16 cellular contexts compared by ENCODE assay signal in genomic region chr2:179850188-179850587, GRCh38. TPM values are rescaled to one million over a fixed set of nuclear protein-coding genes. Genes with fewer than 3 reads are reported as not detected.
DNase-seq lines count a peak whose midpoint lies in the region; ATAC-seq and TF ChIP-seq lines count a peak whose summit lies in the region.
"Had no signal": no experiment of that assay in that cellular context is flagged by ENCODE, and none has a peak within 500 bp of the region (broad histone marks: within the 10 kb centered on the region; RNA-seq: fewer than 3 reads in every experiment).

No MANE protein-coding gene starts in this region.

- H3K36me3 ChIP-seq in mammary epithelial cell (ENCODE audit: insufficient read depth, low read length): no peaks in the 10 kb centered on the region
- H3K36me3 ChIP-seq: sigmoid colon had no signal

- in situ Hi-C loops in mammary epithelial cell (cut with MboI; ENCODE audit: low sequenced_read_pairs in 2 of 2): no loop called here

- DNase-seq in AG10803 (ENCODE audit: low read depth) (peak; percentile 58), mammary epithelial cell (peak; percentile 24), kidney glomerular epithelial cell (lab: John Stamatoyannopoulos, UW) (peak; percentile 75), retina (no peak), T-helper 17 cell (no peak), left lobe of liver (ENCODE audit: low spot score) (no peak)
- DNase-seq: activated CD4-positive, alpha-beta memory T cell treated with anti-CD3 and anti-CD28 coated beads, Interleukin-2, amount 10 ng/mL, durations not matched to agents 7 days and 5 days; activated effector memory CD4-positive, alpha-beta T cell treated with anti-CD3 and anti-CD28 coated beads, Interleukin-2, amount 50 U/mL, for 16 hours; CD4-positive, alpha-beta memory T cell; kidney; natural killer cell; NCI-H2171 treated with DMSO at 0.1 percent for 48 hours; sigmoid colon had no signal

- H3K4me3 ChIP-seq in AG10803 (ENCODE audit: low read length) (no peak overlapping the region), mammary epithelial cell (replicated peaks in 1 of 3; ENCODE audit: insufficient read depth in 1 of 3, low read depth in 2 of 3, low read length in 3 of 3) (no peak overlapping the region)
- H3K4me3 ChIP-seq: sigmoid colon had no signal

- no peak overlapping the region for H3K4me2 ChIP-seq in mammary epithelial cell (ENCODE audit: insufficient read depth, low read depth, low read length)

- CTCF ChIA-PET in mammary epithelial cell (lab: Charles Lee; ENCODE audit: low non-redundant PET): interaction anchor here (0.6 kb wide), 1 partner anchor 1609 kb away, joined by 3 read pairs; no protein-coding TSS in a partner anchor

- H2AFZ ChIP-seq in mammary epithelial cell (ENCODE audit: low read depth, low read length): no peak overlapping the region

- no peaks in the 10 kb centered on the region for H3K4me1 ChIP-seq in mammary epithelial cell (ENCODE audit: insufficient read depth, low read length)
- H3K4me1 ChIP-seq: sigmoid colon had no signal

- no TSS peak for BruUV-seq in mammary epithelial cell (replicated peaks; lab: Mats Ljungman, UMichigan)

- peak; percentile 55 for TF ChIP-seq CTCF in AG10803 (conservative IDR thresholded peaks at IDR 0.05; ENCODE audit: low read length)
- TF ChIP-seq CTCF in mammary epithelial cell (conservative IDR thresholded peaks at IDR 0.05 in 1 of 2, IDR thresholded peaks at IDR 0.05 in 1 of 2; ENCODE audit: extremely low read depth in 1 of 2, insufficient read depth in 1 of 2, low read depth in 1 of 2, low read length in 2 of 2): peak in 1 of 2 donors; percentile 43

- H4K20me1 ChIP-seq in mammary epithelial cell (ENCODE audit: insufficient read depth, low read length): no peaks in the 10 kb centered on the region

- WGBS in mammary epithelial cell (ENCODE audit: low coverage, missing lambda C conversion rate): no CpG with 5 or more reads among the region's 1 CpG

- no peak overlapping the region for H3K9ac ChIP-seq in mammary epithelial cell (ENCODE audit: insufficient read depth, low read length)

- no peak overlapping the region for H3K27ac Mint-ChIP-seq in T-helper 17 cell
- H3K27ac Mint-ChIP-seq: activated CD4-positive, alpha-beta memory T cell treated with anti-CD3 and anti-CD28 coated beads, Interleukin-2, amount 10 ng/mL, durations not matched to agents 7 days and 5 days; CD4-positive, alpha-beta memory T cell; natural killer cell; T-helper 1 cell treated with Interleukin-12 subunit alpha and Interleukin-12 subunit beta and Interleukin-4 antibody, amounts not matched to agents 30 μg/mL and 1 μg/mL, for 36 hours had no signal

- intact Hi-C loops in mammary epithelial cell (cut with micrococcal nuclease): no loop called here

- H3K36me3 Mint-ChIP-seq in T-helper 17 cell (ENCODE audit: low read depth): no peaks in the 10 kb centered on the region
- H3K36me3 Mint-ChIP-seq: CD4-positive, alpha-beta memory T cell; natural killer cell had no signal

- no peak for TF ChIP-seq RAD21 in Ishikawa (IDR thresholded peaks at IDR 0.05; ENCODE audit: low read depth)

- peaks cover 4% of the 10 kb centered on the region for H3K27me3 ChIP-seq in mammary epithelial cell (ENCODE audit: insufficient read depth, low read length)
- H3K27me3 ChIP-seq: sigmoid colon had no signal

- ATAC-seq in HG02759 (IDR thresholded peaks at IDR 0.05; ENCODE audit: unreplicated experiment) (no peak), T-helper 17 cell (no peak), left lobe of liver (no peak)
- ATAC-seq: natural killer cell had no signal

- H3K27me3 Mint-ChIP-seq in T-helper 17 cell: peaks cover 30% of the 10 kb centered on the region
- H3K27me3 Mint-ChIP-seq: activated CD4-positive, alpha-beta memory T cell treated with anti-CD3 and anti-CD28 coated beads, Interleukin-2, amount 10 ng/mL, durations not matched to agents 7 days and 5 days had no signal

- no peak overlapping the region for H3K27ac ChIP-seq in mammary epithelial cell (ENCODE audit: insufficient read depth, low read depth, low read length)
- H3K27ac ChIP-seq: sigmoid colon had no signal

- no peak overlapping the region for H3K4me3 Mint-ChIP-seq in T-helper 17 cell
- H3K4me3 Mint-ChIP-seq: activated CD4-positive, alpha-beta memory T cell treated with anti-CD3 and anti-CD28 coated beads, Interleukin-2, amount 10 ng/mL, durations not matched to agents 7 days and 5 days; CD4-positive, alpha-beta memory T cell; natural killer cell; T-helper 1 cell treated with Interleukin-12 subunit alpha and Interleukin-12 subunit beta and Interleukin-4 antibody, amounts not matched to agents 30 μg/mL and 1 μg/mL, for 36 hours had no signal

- dilution Hi-C loops in mammary epithelial cell (cut with HindIII; ENCODE audit: low sequenced_read_pairs): no loop called here

- TF ChIP-seq EP300 in Ishikawa (IDR thresholded peaks at IDR 0.05; ENCODE audit: borderline replicate concordance): no peak

- H3K9me3 ChIP-seq in mammary epithelial cell (replicated peaks; ENCODE audit: insufficient read depth, low read length) (no peaks in the 10 kb centered on the region), T-helper 17 cell (ENCODE audit: control insufficient read depth, low read length, poor library complexity, severe bottlenecking) (no peaks in the 10 kb centered on the region)
- H3K9me3 ChIP-seq: sigmoid colon had no signal

- H3K79me2 ChIP-seq in mammary epithelial cell (ENCODE audit: insufficient read depth, low read length): no peaks in the 10 kb centered on the region

- no peaks in the 10 kb centered on the region for H3K4me1 Mint-ChIP-seq in T-helper 17 cell
- H3K4me1 Mint-ChIP-seq: activated CD4-positive, alpha-beta memory T cell treated with anti-CD3 and anti-CD28 coated beads, Interleukin-2, amount 10 ng/mL, durations not matched to agents 7 days and 5 days; CD4-positive, alpha-beta memory T cell; natural killer cell had no signal

TF ChIP-seq in Ishikawa, 13 proteins besides CTCF, POLR2A, EP300 and RAD21:
- TF ChIP-seq, protein P1, sequence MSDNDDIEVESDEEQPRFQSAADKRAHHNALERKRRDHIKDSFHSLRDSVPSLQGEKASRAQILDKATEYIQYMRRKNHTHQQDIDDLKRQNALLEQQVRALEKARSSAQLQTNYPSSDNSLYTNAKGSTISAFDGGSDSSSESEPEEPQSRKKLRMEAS (IDR thresholded peaks at IDR 0.05): no peak
- TF ChIP-seq TEAD4 (IDR thresholded peaks at IDR 0.05): peak; percentile 57

RNA-seq across cellular contexts. Expression of gene ZNF385B, which starts 11.2 kb away (rescaled TPM):
- total RNA-seq in mammary epithelial cell: 1 to 10 TPM in 1 of 2 donors, not detected in 1; 1.2 TPM
- not detected for polyA plus RNA-seq in mammary epithelial cell
- polyA minus RNA-seq in mammary epithelial cell: not detected
- not detected for total RNA-seq in T-helper 17 cell
- total RNA-seq in left lobe of liver: 8.3 TPM
- total RNA-seq: activated CD4-positive, alpha-beta memory T cell treated with anti-CD3 and anti-CD28 coated beads, Interleukin-2, amount 10 ng/mL, durations not matched to agents 7 days and 5 days; CD4-positive, alpha-beta memory T cell had no signal
- polyA plus RNA-seq: CD4-positive, alpha-beta memory T cell had no signal

Comparison
In these comparisons a context has a peak if more than half of its experiments do, and no peak if none do; other contexts are left out.
1. DNase-seq: peak in AG10803 (single experiment), mammary epithelial cell (single experiment) and kidney glomerular epithelial cell (single experiment); none in retina (single experiment), T-helper 17 cell (0 of 3) and left lobe of liver (single experiment).